In the genomic region with DNA sequence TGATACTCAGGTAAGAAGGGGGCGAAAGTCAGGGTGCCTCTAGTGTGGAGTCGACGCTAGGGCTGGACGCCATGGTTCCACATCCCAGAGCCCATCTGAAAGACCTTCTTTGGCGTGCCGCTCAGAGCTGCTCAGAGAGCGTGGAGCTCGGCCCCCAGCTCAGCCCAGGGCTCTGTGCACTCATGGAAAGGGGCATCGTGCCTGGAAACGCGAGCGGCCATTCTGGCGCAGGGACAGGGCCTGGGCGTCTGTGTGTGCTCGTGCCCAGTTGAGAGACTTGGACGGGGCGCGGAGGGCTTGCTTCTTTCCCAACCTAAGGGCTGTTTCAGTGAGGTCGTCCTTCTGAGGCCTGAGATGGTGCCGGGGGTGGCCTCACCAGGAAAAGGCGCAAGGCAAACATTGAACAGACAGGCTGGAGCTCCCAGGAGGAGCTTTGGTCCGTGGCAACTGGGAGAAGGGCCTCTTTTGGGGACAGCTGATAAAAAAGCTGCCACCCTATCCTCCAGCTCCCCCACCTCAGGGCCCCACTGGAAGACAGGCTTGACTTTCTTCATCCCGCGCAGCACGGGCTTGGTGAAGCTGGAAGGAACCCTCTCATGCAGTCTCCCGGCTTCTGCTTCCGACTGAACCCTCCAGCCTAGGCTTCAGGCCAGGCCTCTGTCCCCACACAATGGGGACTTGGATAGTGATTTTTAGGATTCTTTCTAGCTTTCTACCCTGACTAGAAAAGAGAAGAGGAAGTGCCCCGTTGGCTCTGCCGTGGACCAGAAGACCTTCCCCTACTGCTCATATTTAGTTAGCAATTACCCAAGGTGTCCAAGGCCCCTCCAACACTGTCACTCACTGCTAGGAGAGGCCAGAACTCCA, we compare ENCODE assay signal across 15 cellular contexts.
DNase-seq lines count a peak whose midpoint lies in the region; ATAC-seq and TF ChIP-seq lines count a peak whose summit lies in the region.
"Had no signal": no experiment of that assay in that cellular context is flagged by ENCODE, and none has a peak within 500 bp of the region (broad histone marks: within the 10 kb centered on the region; RNA-seq: fewer than 3 reads in every experiment).

No MANE protein-coding gene starts in this region.

- no peaks in the 10 kb centered on the region for H3K27me3 Mint-ChIP-seq in mesothelial cell of epicardium (ENCODE audit: low read depth)
- H3K27me3 Mint-ChIP-seq in type B pancreatic cell, result no peaks in the 10 kb centered on the region
- H3K27me3 Mint-ChIP-seq: naive thymus-derived CD4-positive, alpha-beta T cell had no signal

- intact Hi-C loops in body of pancreas (cut with DNase I), result loop anchor here (5.0 kb wide), 1 partner anchor 351 kb away; no protein-coding TSS in a partner anchor

- peaks cover 83% of the 10 kb centered on the region for H3K4me1 ChIP-seq in body of pancreas

- TF ChIP-seq POLR2A in body of pancreas (IDR thresholded peaks at IDR 0.05), result no peak

- H3K27ac Mint-ChIP-seq in mesothelial cell of epicardium (peak overlapping the region; percentile 89), type B pancreatic cell (peak overlapping the region; percentile 57)
- H3K27ac Mint-ChIP-seq: naive thymus-derived CD4-positive, alpha-beta T cell had no signal

- no peaks in the 10 kb centered on the region for H3K27me3 ChIP-seq in body of pancreas
- H3K27me3 ChIP-seq: BLaER1, esophagus squamous epithelium, SJCRH30 had no signal

- H3K9me3 Mint-ChIP-seq in mesothelial cell of epicardium (no peaks in the 10 kb centered on the region), type B pancreatic cell (no peaks in the 10 kb centered on the region)
- H3K9me3 Mint-ChIP-seq: naive thymus-derived CD4-positive, alpha-beta T cell had no signal

- H3K9me3 ChIP-seq in body of pancreas, result no peaks in the 10 kb centered on the region
- H3K9me3 ChIP-seq: BLaER1, esophagus squamous epithelium, SJCRH30 had no signal

- TF ChIP-seq CTCF in body of pancreas (IDR thresholded peaks at IDR 0.05) (no peak), mesothelial cell of epicardium (IDR thresholded peaks at IDR 0.05; ENCODE audit: unreplicated experiment) (no peak), type B pancreatic cell (conservative IDR thresholded peaks at IDR 0.05) (no peak)

- DNase-seq in SKM-1 (lab: John Stamatoyannopoulos, UW; ENCODE audit: unreplicated experiment) (peak; percentile 21), SKM-1 treated with dmso at 0.1 percent for 144 hours (lab: John Stamatoyannopoulos, UW; ENCODE audit: unreplicated experiment) (no peak), body of pancreas (no peak), mesothelial cell of epicardium (ENCODE audit: low spot score in 2 of 2, unreplicated experiment in 2 of 2) (no peak), type B pancreatic cell (ENCODE audit: extremely low spot score, unreplicated experiment) (no peak), hippocampal formation (lab: John Stamatoyannopoulos, UW) (no peak), GDM1 (lab: John Stamatoyannopoulos, UW) (no peak), NCI-H748 (lab: John Stamatoyannopoulos, UW; ENCODE audit: unreplicated experiment) (no peak)
- DNase-seq: esophagus squamous epithelium; MM.1S; naive thymus-derived CD4-positive, alpha-beta T cell; NCI-H2081; NCI-H510A treated with DMSO at 0.1 percent for 48 hours; SJCRH30 had no signal

- no peak overlapping the region for H3K4me3 ChIP-seq in body of pancreas
- H3K4me3 ChIP-seq: BLaER1, esophagus squamous epithelium, SJCRH30 had no signal

- H3K27ac ChIP-seq in body of pancreas, result peak overlapping the region; percentile 45 to 83 (median 78)
- H3K27ac ChIP-seq: BLaER1, esophagus squamous epithelium, SJCRH30 had no signal

- H3K36me3 ChIP-seq in body of pancreas (replicated peaks in 1 of 2; ENCODE audit: insufficient read depth in 1 of 2, low read depth in 2 of 2), result no peaks in the 10 kb centered on the region
- H3K36me3 ChIP-seq: esophagus squamous epithelium, SJCRH30 had no signal

- WGBS in body of pancreas, 2 donors, result 84 to 90% methylated on average over 22 to 26 of the region's 29 CpGs

- H3K4me3 Mint-ChIP-seq in mesothelial cell of epicardium (no peak overlapping the region), type B pancreatic cell (no peak overlapping the region)
- H3K4me3 Mint-ChIP-seq: naive thymus-derived CD4-positive, alpha-beta T cell had no signal

- H3K36me3 Mint-ChIP-seq in mesothelial cell of epicardium (no peaks in the 10 kb centered on the region), type B pancreatic cell (no peaks in the 10 kb centered on the region)

- ATAC-seq in body of pancreas, result no peak
- ATAC-seq: naive thymus-derived CD4-positive, alpha-beta T cell had no signal

- peaks cover 40% of the 10 kb centered on the region for H3K4me1 Mint-ChIP-seq in mesothelial cell of epicardium
- H3K4me1 Mint-ChIP-seq in type B pancreatic cell (ENCODE audit: unreplicated experiment), result peaks cover 47% of the 10 kb centered on the region
